Comparison of ENCODE assay signal across 30 cellular contexts in genomic region chr4:163988391-163988790, GRCh38.
"Had no signal": no experiment of that assay in that cellular context is flagged by ENCODE, and none has a peak within 500 bp of the region (broad histone marks: within the 10 kb centered on the region; RNA-seq: fewer than 3 reads in every experiment).

No MANE protein-coding gene starts in this region.

- H3K9me3 Mint-ChIP-seq: activated naive CD4-positive, alpha-beta T cell treated with anti-CD3 and anti-CD28 coated beads for 36 hours; activated naive CD8-positive, alpha-beta T cell treated with anti-CD3 and anti-CD28 coated beads for 36 hours; activated T-helper 1 cell treated with anti-CD3 and anti-CD28 coated beads, Interleukin-12 subunit alpha, Interleukin-12 subunit beta, Interleukin-2, Interleukin-4 antibody, amounts not matched to agents 30 ng/mL and 10 ng/mL and 1 ng/mL, durations not matched to agents 14 hours and 24 hours and 36 hours; neural crest cell; stimulated activated naive CD8-positive, alpha-beta T cell treated with anti-CD3 and anti-CD28 coated beads, Interleukin-15, Interleukin-2, amounts not matched to agents 100 ng/mL and 50 ng/mL, for 24 hours; T-helper 2 cell treated with Interferon-gamma antibody and Interleukin-4, amounts not matched to agents 5 μg/mL and 100 μg/mL, for 36 hours had no signal

- H3K4me3 ChIP-seq: ascending aorta, coronary artery, esophagus muscularis mucosa, mucosa of descending colon, psoas muscle, sigmoid colon, upper lobe of left lung, vagina had no signal

- H3K4me3 Mint-ChIP-seq: activated naive CD4-positive, alpha-beta T cell treated with anti-CD3 and anti-CD28 coated beads for 36 hours; activated naive CD8-positive, alpha-beta T cell treated with anti-CD3 and anti-CD28 coated beads for 36 hours; activated T-helper 1 cell treated with anti-CD3 and anti-CD28 coated beads, Interleukin-12 subunit alpha, Interleukin-12 subunit beta, Interleukin-2, Interleukin-4 antibody, amounts not matched to agents 30 ng/mL and 10 ng/mL and 1 ng/mL, durations not matched to agents 14 hours and 24 hours and 36 hours; neural crest cell; stimulated activated effector memory CD8-positive, alpha-beta T cell treated with anti-CD3 and anti-CD28 coated beads, Interleukin-12 subunit alpha, Interleukin-12 subunit beta, amount 100 ng/mL, for 72 hours; stimulated activated naive CD8-positive, alpha-beta T cell treated with anti-CD3 and anti-CD28 coated beads, Interleukin-15, Interleukin-2, amounts not matched to agents 100 ng/mL and 50 ng/mL, for 24 hours; T-helper 2 cell treated with Interferon-gamma antibody and Interleukin-4, amounts not matched to agents 5 μg/mL and 100 μg/mL, for 36 hours had no signal

- H3K27ac Mint-ChIP-seq: activated naive CD4-positive, alpha-beta T cell treated with anti-CD3 and anti-CD28 coated beads for 36 hours; activated naive CD8-positive, alpha-beta T cell treated with anti-CD3 and anti-CD28 coated beads for 36 hours; activated T-helper 1 cell treated with anti-CD3 and anti-CD28 coated beads, Interleukin-12 subunit alpha, Interleukin-12 subunit beta, Interleukin-2, Interleukin-4 antibody, amounts not matched to agents 30 ng/mL and 10 ng/mL and 1 ng/mL, durations not matched to agents 14 hours and 24 hours and 36 hours; stimulated activated effector memory CD8-positive, alpha-beta T cell treated with anti-CD3 and anti-CD28 coated beads, Interleukin-12 subunit alpha, Interleukin-12 subunit beta, amount 100 ng/mL, for 72 hours; stimulated activated naive CD8-positive, alpha-beta T cell treated with anti-CD3 and anti-CD28 coated beads, Interleukin-15, Interleukin-2, amounts not matched to agents 100 ng/mL and 50 ng/mL, for 24 hours; T-helper 2 cell treated with Interferon-gamma antibody and Interleukin-4, amounts not matched to agents 5 μg/mL and 100 μg/mL, for 36 hours had no signal

- H3K36me3 ChIP-seq: ascending aorta, brain microvascular endothelial cell, esophagus muscularis mucosa, sigmoid colon, upper lobe of left lung, vagina had no signal

- ATAC-seq: activated CD4-positive, CD25-positive, alpha-beta regulatory T cell treated with anti-CD3 and anti-CD28 coated beads, Interleukin-2, amount 50 U/mL, for 24 hours; foreskin keratinocyte; left ventricle myocardium superior; mucosa of descending colon; psoas muscle; stimulated activated effector memory CD8-positive, alpha-beta T cell treated with anti-CD3 and anti-CD28 coated beads, Interleukin-12 subunit alpha, Interleukin-12 subunit beta, amount 100 ng/mL, for 72 hours had no signal

- H3K4me1 Mint-ChIP-seq: activated naive CD8-positive, alpha-beta T cell treated with anti-CD3 and anti-CD28 coated beads for 36 hours; stimulated activated effector memory CD8-positive, alpha-beta T cell treated with anti-CD3 and anti-CD28 coated beads, Interleukin-12 subunit alpha, Interleukin-12 subunit beta, amount 100 ng/mL, for 72 hours had no signal

- H3K4me1 ChIP-seq: ascending aorta, esophagus muscularis mucosa, foreskin keratinocyte, parathyroid adenoma, psoas muscle, sigmoid colon, upper lobe of left lung, vagina had no signal

- H3K27me3 ChIP-seq: ascending aorta, brain microvascular endothelial cell, dorsolateral prefrontal cortex, esophagus muscularis mucosa, foreskin keratinocyte, sigmoid colon, upper lobe of left lung, vagina had no signal

- DNase-seq: activated CD4-positive, alpha-beta T cell treated with anti-CD3 and anti-CD28 coated beads for 48 hours; activated CD4-positive, alpha-beta T cell treated with anti-CD3 and anti-CD28 coated beads, Interleukin-2, amount 50 U/mL, for 48 hours; activated CD8-positive, alpha-beta memory T cell treated with anti-CD3 and anti-CD28 coated beads, Interleukin-2, amount 50 U/mL, for 4 hours; activated effector memory CD4-positive, alpha-beta T cell treated with anti-CD3 and anti-CD28 coated beads, Interleukin-2, amount 50 U/mL, for 16 hours; activated naive CD4-positive, alpha-beta T cell treated with anti-CD3 and anti-CD28 coated beads for 36 hours; activated naive CD8-positive, alpha-beta T cell treated with anti-CD3 and anti-CD28 coated beads for 36 hours; activated T-cell treated with anti-CD3 and anti-CD28 coated beads, Interleukin-2, amount 50 U/mL, for 1 hour; brain microvascular endothelial cell; dorsolateral prefrontal cortex; foreskin keratinocyte; left ventricle myocardium superior; mucosa of descending colon; occipital lobe; psoas muscle; sigmoid colon; small intestine; stimulated activated CD4-positive, alpha-beta T cell treated with anti-CD3 and anti-CD28 coated beads, Interleukin-4, amount 100 ng/mL, for 24 hours; T-helper 1 cell; upper lobe of left lung had no signal

- H3K36me3 Mint-ChIP-seq: activated naive CD8-positive, alpha-beta T cell treated with anti-CD3 and anti-CD28 coated beads for 36 hours; stimulated activated effector memory CD8-positive, alpha-beta T cell treated with anti-CD3 and anti-CD28 coated beads, Interleukin-12 subunit alpha, Interleukin-12 subunit beta, amount 100 ng/mL, for 72 hours had no signal

- H3K27me3 Mint-ChIP-seq: activated naive CD8-positive, alpha-beta T cell treated with anti-CD3 and anti-CD28 coated beads for 36 hours; stimulated activated naive CD8-positive, alpha-beta T cell treated with anti-CD3 and anti-CD28 coated beads, Interleukin-15, Interleukin-2, amounts not matched to agents 100 ng/mL and 50 ng/mL, for 24 hours had no signal

- H3K9me3 ChIP-seq: ascending aorta, esophagus muscularis mucosa, mucosa of descending colon, psoas muscle, sigmoid colon, upper lobe of left lung, vagina had no signal

- H3K27ac ChIP-seq: ascending aorta, brain microvascular endothelial cell, coronary artery, esophagus muscularis mucosa, foreskin keratinocyte, parathyroid adenoma, psoas muscle, sigmoid colon, upper lobe of left lung, vagina had no signal
